ENCODE assay signal across 10 cellular contexts in genomic region chr14:45716506-45716905, GRCh38.
DNase-seq lines count a peak whose midpoint lies in the region; ATAC-seq and TF ChIP-seq lines count a peak whose summit lies in the region.
"Had no signal": no experiment of that assay in that cellular context is flagged by ENCODE, and none has a peak within 500 bp of the region (broad histone marks: within the 10 kb centered on the region; RNA-seq: fewer than 3 reads in every experiment).

No MANE protein-coding gene starts in this region.

- H3K79me2 ChIP-seq in SK-N-SH (ENCODE audit: insufficient read depth) = no peaks in the 10 kb centered on the region

- no peak for TF ChIP-seq RAD21 in SK-N-SH (IDR thresholded peaks at IDR 0.05; ENCODE audit: low read length)

- no peaks in the 10 kb centered on the region for H3F3A ChIP-seq in SK-N-SH (replicated peaks; ENCODE audit: insufficient read depth)

- WGBS in SK-N-SH (ENCODE audit: low lambda C conversion rate) = 7% methylated on average over 8 of the region's 8 CpGs

- CTCF ChIA-PET in SK-N-SH (lab: Yijun Ruan, JAX) = interaction anchor here (1.0 kb wide), 1 partner anchor 14 kb away, joined by 3 read pairs; no protein-coding TSS in a partner anchor

- H3K27me3 ChIP-seq in SK-N-SH (ENCODE audit: insufficient read depth) = no peaks in the 10 kb centered on the region

- in situ Hi-C loops in Caki2 (cut with HindIII; ENCODE audit: low pct_unique_long_range_greater_than_20kb, low sequenced_read_pairs) = no loop called here

- no peaks in the 10 kb centered on the region for H3K36me3 ChIP-seq in SK-N-SH (replicated peaks in 1 of 2; ENCODE audit: control insufficient read depth in 1 of 2, insufficient read depth in 2 of 2, low read length in 1 of 2)

- ATAC-seq in GM18861 (IDR thresholded peaks at IDR 0.05; ENCODE audit: unreplicated experiment) = no peak
- ATAC-seq: esophagus mucosa, left ventricle myocardium superior had no signal

- peak overlapping the region in 1 of 2 experiments; percentile 43; a peak in 1 of 4 replicates for H3K4me3 ChIP-seq in SK-N-SH (ENCODE audit: low read depth in 2 of 2, low read length in 1 of 2)

- no peaks in the 10 kb centered on the region for H3K9me3 ChIP-seq in SK-N-SH

- TF ChIP-seq CTCF in SK-N-SH (IDR thresholded peaks at IDR 0.05) = peak; percentile 45

- no peak overlapping the region for H3K9ac ChIP-seq in SK-N-SH

- no peak overlapping the region for H3K27ac ChIP-seq in SK-N-SH (ENCODE audit: low read depth in 2 of 2, low read length in 1 of 2)

- TF ChIP-seq EP300 in SK-N-SH (IDR thresholded peaks at IDR 0.05; ENCODE audit: borderline replicate concordance in 1 of 2, low read depth in 1 of 2, low read length in 1 of 2) = no peak

- H3K4me2 ChIP-seq in SK-N-SH = no peak overlapping the region

- POLR2A ChIA-PET in SK-N-SH (lab: Yijun Ruan, JAX) = no interaction called here

- no peaks in the 10 kb centered on the region for H3K4me1 ChIP-seq in SK-N-SH (ENCODE audit: control insufficient read depth in 1 of 2, insufficient read depth in 2 of 2, low read depth in 1 of 2, low read length in 1 of 2)

- no peaks in the 10 kb centered on the region for H4K20me1 ChIP-seq in SK-N-SH (ENCODE audit: insufficient read depth)

- no peak overlapping the region for H2AFZ ChIP-seq in SK-N-SH (ENCODE audit: low read depth)

- DNase-seq in Caki2 (ENCODE audit: low read depth) (peak; percentile 13), HuH-7.5 (ENCODE audit: low spot score) (peak; percentile 12), SK-N-SH (peak; percentile 4), medulla oblongata (ENCODE audit: extremely low spot score) (peak; percentile 26), GOT3 (lab: John Stamatoyannopoulos, UW) (no peak)
- DNase-seq in activated CD4-positive, CD25-positive, alpha-beta regulatory T cell (lab: John Stamatoyannopoulos, UW) = no peak
- DNase-seq in activated CD4-positive, alpha-beta T cell treated with anti-CD3 and anti-CD28 coated beads for 1 hour = no peak
- DNase-seq: left ventricle myocardium superior had no signal

- H3K9me2 ChIP-seq in SK-N-SH = no peaks in the 10 kb centered on the region

TF ChIP-seq in SK-N-SH, 30 proteins besides CTCF, POLR2A, EP300 and RAD21:
- TF ChIP-seq USF2 (IDR thresholded peaks at IDR 0.05; ENCODE audit: borderline replicate concordance, low read depth, low read length) = no peak
- TF ChIP-seq CHD2 (IDR thresholded peaks at IDR 0.05; ENCODE audit: low read length, partially characterized antibody) = no peak
- peak; percentile 46; the same call in 1 of the 2 replicates for TF ChIP-seq PBX3 (IDR thresholded peaks at IDR 0.05)
- no peak for TF ChIP-seq ELF1 (IDR thresholded peaks at IDR 0.05)
- TF ChIP-seq TCF12 (IDR thresholded peaks at IDR 0.05) = no peak
- no peak for TF ChIP-seq MEF2A (IDR thresholded peaks at IDR 0.05; ENCODE audit: borderline replicate concordance, low read depth)

Comparison
In these comparisons a context has a peak if more than half of its experiments do, and no peak if none do; other contexts are left out.
1. DNase-seq: peak in Caki2 (single experiment), HuH-7.5 (single experiment), SK-N-SH (single experiment) and medulla oblongata (single experiment); none in activated CD4-positive, CD25-positive, alpha-beta regulatory T cell (0 of 4), GOT3 (single experiment) and activated CD4-positive, alpha-beta T cell treated with anti-CD3 and anti-CD28 coated beads for 1 hour (single experiment).